Comparison of ENCODE assay signal across 1 cellular context in genomic region chr1:222600274-222600673, GRCh38.
A peak's percentile ranks its signal among the peaks of the same experiment; 100 is the strongest.
TF ChIP-seq lines count a peak whose summit lies in the region.

No MANE protein-coding gene starts in this region.

TF ChIP-seq in K562, 482 proteins besides CTCF, POLR2A, EP300 and RAD21:
- no peak for TF ChIP-seq ZNF668 (CRISPR knock-in tag; IDR thresholded peaks at IDR 0.05)
- 0 out of 2 replicates have a peak, but pooled peaks have one; percentile 8 for TF ChIP-seq MAFG (tag; conservative IDR thresholded peaks at IDR 0.05)
TF ChIP-seq in K562: peak in this region for 1.
